In genomic region chr19:48578891-48579290, GRCh38 we compare ENCODE assay signal across 1 cellular context.
TF ChIP-seq lines count a peak whose summit lies in the region.

No MANE protein-coding gene starts in this region.

TF ChIP-seq in IMR-90, 13 proteins besides CTCF, POLR2A, EP300 and RAD21 (continued from another document):
- TF ChIP-seq MAFK (IDR thresholded peaks at IDR 0.05; ENCODE audit: low read depth, low read length): no peak
- no peak for TF ChIP-seq FOS (IDR thresholded peaks at IDR 0.05; ENCODE audit: low read depth, low read length)
- TF ChIP-seq BHLHE40 (IDR thresholded peaks at IDR 0.05; ENCODE audit: low read depth, low read length): no peak
- TF ChIP-seq, protein P1, sequence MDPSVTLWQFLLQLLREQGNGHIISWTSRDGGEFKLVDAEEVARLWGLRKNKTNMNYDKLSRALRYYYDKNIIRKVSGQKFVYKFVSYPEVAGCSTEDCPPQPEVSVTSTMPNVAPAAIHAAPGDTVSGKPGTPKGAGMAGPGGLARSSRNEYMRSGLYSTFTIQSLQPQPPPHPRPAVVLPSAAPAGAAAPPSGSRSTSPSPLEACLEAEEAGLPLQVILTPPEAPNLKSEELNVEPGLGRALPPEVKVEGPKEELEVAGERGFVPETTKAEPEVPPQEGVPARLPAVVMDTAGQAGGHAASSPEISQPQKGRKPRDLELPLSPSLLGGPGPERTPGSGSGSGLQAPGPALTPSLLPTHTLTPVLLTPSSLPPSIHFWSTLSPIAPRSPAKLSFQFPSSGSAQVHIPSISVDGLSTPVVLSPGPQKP (IDR thresholded peaks at IDR 0.05; ENCODE audit: borderline replicate concordance, low read depth, low read length): no peak
- no peak for TF ChIP-seq NFE2L2 (IDR thresholded peaks at IDR 0.05; ENCODE audit: low read depth, low read length)
- no peak for TF ChIP-seq CEBPB (IDR thresholded peaks at IDR 0.05; ENCODE audit: low read depth, low read length)
- no peak for TF ChIP-seq MAZ (IDR thresholded peaks at IDR 0.05; ENCODE audit: borderline replicate concordance, low read depth, low read length)
- TF ChIP-seq MXI1 (IDR thresholded peaks at IDR 0.05; ENCODE audit: borderline replicate concordance, low read depth, low read length): no peak
- no peak for TF ChIP-seq RFX5 (IDR thresholded peaks at IDR 0.05; ENCODE audit: low read depth, low read length)
